Comparison of ENCODE assay signal across 8 cellular contexts in genomic region chr1:99004270-99005141, GRCh38. TPM values are rescaled to one million over a fixed set of nuclear protein-coding genes. Genes with fewer than 3 reads are reported as not detected.
DNase-seq lines count a peak whose midpoint lies in the region; ATAC-seq and TF ChIP-seq lines count a peak whose summit lies in the region.

Gene PLPPR5, minus strand, starts transcription at chr1:99004861. Its CDS starts 190 bp downstream, at chr1:99004671.

- H3K27me3 Mint-ChIP-seq in activated CD4-positive, alpha-beta T cell treated with anti-CD3 and anti-CD28 coated beads, Interleukin-2, amount 10 ng/mL, durations not matched to agents 7 days and 5 days: peaks cover 68% of the 10 kb centered on the region
- peaks cover 22 to 64% (median 48%) of the 10 kb centered on the region in 5 donors for H3K27me3 Mint-ChIP-seq in naive thymus-derived CD8-positive, alpha-beta T cell

- H3K36me3 Mint-ChIP-seq in activated CD4-positive, alpha-beta T cell treated with anti-CD3 and anti-CD28 coated beads, Interleukin-2, amount 10 ng/mL, durations not matched to agents 7 days and 5 days (ENCODE audit: low read depth): no peaks in the 10 kb centered on the region
- peaks cover 0 to 2% (median 0%) of the 10 kb centered on the region in 3 donors for H3K36me3 Mint-ChIP-seq in naive thymus-derived CD8-positive, alpha-beta T cell

- ATAC-seq in naive thymus-derived CD8-positive, alpha-beta T cell: peak; percentile 69 to 80
- ATAC-seq in GM21526 (IDR thresholded peaks at IDR 0.05; ENCODE audit: low FRiP score, unreplicated experiment): no peak

- TF ChIP-seq CTCF in epithelial cell of proximal tubule (conservative IDR thresholded peaks at IDR 0.05; ENCODE audit: low read depth, low read length): no peak

- H3K4me1 Mint-ChIP-seq in activated CD4-positive, alpha-beta T cell treated with anti-CD3 and anti-CD28 coated beads, Interleukin-2, amount 10 ng/mL, durations not matched to agents 7 days and 5 days: peaks cover 3% of the 10 kb centered on the region
- peaks cover 2 to 12% (median 6%) of the 10 kb centered on the region in 4 donors for H3K4me1 Mint-ChIP-seq in naive thymus-derived CD8-positive, alpha-beta T cell

- CTCF ChIA-PET in activated CD4-positive, alpha-beta T cell treated with anti-CD3 and anti-CD28 coated beads, Interleukin-2, amount 10 ng/mL, durations not matched to agents 7 days and 5 days (lab: Charles Lee): no interaction called here

- H3K9me3 Mint-ChIP-seq in activated CD4-positive, alpha-beta T cell treated with anti-CD3 and anti-CD28 coated beads, Interleukin-2, amount 10 ng/mL, durations not matched to agents 7 days and 5 days: no peaks in the 10 kb centered on the region
- H3K9me3 Mint-ChIP-seq in naive thymus-derived CD8-positive, alpha-beta T cell: no peaks in the 10 kb centered on the region

- peak within 1 kb of the TSS; percentile 65 for H3K4me3 ChIP-seq in epithelial cell of proximal tubule (ENCODE audit: low read depth, low read length)

- H3K4me3 Mint-ChIP-seq in activated CD4-positive, alpha-beta T cell treated with anti-CD3 and anti-CD28 coated beads, Interleukin-2, amount 10 ng/mL, durations not matched to agents 7 days and 5 days: peak within 1 kb of the TSS; percentile 51
- H3K4me3 Mint-ChIP-seq in naive thymus-derived CD8-positive, alpha-beta T cell: peak within 1 kb of the TSS; percentile 66 to 84 (median 75)

- H3K27ac Mint-ChIP-seq in activated CD4-positive, alpha-beta T cell treated with anti-CD3 and anti-CD28 coated beads, Interleukin-2, amount 10 ng/mL, durations not matched to agents 7 days and 5 days: no peak within 1 kb of the TSS
- H3K27ac Mint-ChIP-seq in naive thymus-derived CD8-positive, alpha-beta T cell: no peak within 1 kb of the TSS

- peak; percentile 12 for DNase-seq in activated gamma-delta T cell treated with Interleukin-2 at 50 U/mL for 16 hours
- DNase-seq in activated gamma-delta T cell (lab: John Stamatoyannopoulos, UW): no peak
- DNase-seq in activated CD4-positive, alpha-beta T cell treated with anti-CD3 and anti-CD28 coated beads, Interleukin-2, amount 10 ng/mL, durations not matched to agents 7 days and 5 days: peak; percentile 8
- no peak for DNase-seq in epithelial cell of proximal tubule (ENCODE audit: low read depth)
- peak in 7 of 10 donors; percentile 7 to 57 (median 23) for DNase-seq in naive thymus-derived CD8-positive, alpha-beta T cell
- DNase-seq in H4 (ENCODE audit: low spot score): no peak
- DNase-seq in SIG-M5 treated with dmso at 0.1 percent for 504 hours (lab: John Stamatoyannopoulos, UW; ENCODE audit: unreplicated experiment): no peak

- POLR2A ChIA-PET in activated CD4-positive, alpha-beta T cell treated with anti-CD3 and anti-CD28 coated beads, Interleukin-2, amount 10 ng/mL, durations not matched to agents 7 days and 5 days (lab: Charles Lee): no interaction called here
- POLR2A ChIA-PET in naive thymus-derived CD8-positive, alpha-beta T cell (lab: Charles Lee): no interaction called here

RNA-seq across cellular contexts. Expression of gene PLPPR5, which starts in this region (rescaled TPM):
- total RNA-seq in activated CD4-positive, alpha-beta T cell treated with anti-CD3 and anti-CD28 coated beads, Interleukin-2, amount 10 ng/mL, durations not matched to agents 7 days and 5 days: not detected
- 0.17 TPM in 1 of 2 replicates, not detected in the other for total RNA-seq in epithelial cell of proximal tubule
- not detected for total RNA-seq in naive thymus-derived CD8-positive, alpha-beta T cell
- polyA plus RNA-seq in naive thymus-derived CD8-positive, alpha-beta T cell: not detected
- total RNA-seq in H4 (2014; rRNA removed; shearing (Covaris generic)): 0.04 and 0.06 TPM in 2 replicates

Comparison
In these comparisons a context has a peak if more than half of its experiments do, and no peak if none do; other contexts are left out.
1. Peak in DNase-seq in activated CD4-positive, alpha-beta T cell treated with anti-CD3 and anti-CD28 coated beads, Interleukin-2, amount 10 ng/mL, durations not matched to agents 7 days and 5 days; RNA of the gene not detected or under 1 TPM.
2. Peak in DNase-seq and ATAC-seq in naive thymus-derived CD8-positive, alpha-beta T cell; RNA of the gene not detected or under 1 TPM.